ENCODE assay signal across 8 cellular contexts in the genomic region with DNA sequence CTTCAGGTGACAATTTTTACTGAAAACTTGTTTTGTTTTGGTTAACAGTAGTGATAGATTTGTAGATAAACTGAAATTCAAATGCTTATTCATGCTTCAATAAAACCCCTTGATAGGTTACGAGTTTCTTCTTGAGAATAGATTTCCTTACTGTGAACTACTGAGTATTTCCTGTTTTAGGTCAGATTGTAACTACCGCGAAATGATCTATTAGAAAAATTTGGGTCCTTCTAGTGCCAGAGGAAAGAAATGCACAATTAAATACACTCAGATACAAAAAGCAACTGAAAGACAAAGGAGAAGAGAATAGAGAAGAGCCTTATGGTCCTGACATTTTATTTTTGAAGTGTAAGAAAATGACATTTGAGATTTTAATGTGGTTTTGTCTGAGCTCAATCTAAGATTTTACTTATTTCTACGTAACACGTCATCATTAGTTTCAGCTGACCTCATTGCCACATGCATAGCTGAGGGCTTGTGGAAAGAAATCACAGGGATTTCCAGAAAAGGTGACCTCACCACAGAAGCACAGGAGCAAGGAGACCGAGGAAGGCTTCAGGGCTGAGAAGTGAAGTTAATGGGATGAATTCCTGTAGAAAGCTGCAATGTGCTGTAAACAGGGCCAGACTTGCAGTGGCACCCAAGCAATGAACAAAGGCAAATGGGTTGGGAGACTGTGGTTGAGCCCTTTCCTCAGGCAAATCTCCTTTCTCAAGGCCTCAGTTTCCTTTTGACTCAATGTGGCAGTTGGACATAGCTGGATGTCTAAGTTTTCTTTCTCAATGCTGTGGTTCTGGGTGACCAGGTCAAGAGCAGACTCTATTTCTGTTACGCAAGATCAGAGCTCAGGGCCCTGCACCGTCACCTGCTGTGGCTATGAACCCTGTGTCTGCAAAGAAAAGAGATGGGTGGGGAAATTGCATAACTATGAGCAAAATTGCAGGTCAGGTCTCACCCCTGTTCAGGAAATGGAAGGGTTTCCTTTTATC.
A peak's percentile ranks its signal among the peaks of the same experiment; 100 is the strongest.
DNase-seq lines count a peak whose midpoint lies in the region; ATAC-seq and TF ChIP-seq lines count a peak whose summit lies in the region.

No MANE protein-coding gene starts in this region.

- no peaks in the 10 kb centered on the region for H4K20me1 ChIP-seq in BLaER1 treated with 17β-estradiol and CSF1 and Interleukin-3, amounts not matched to agents 10 nM and 100 nM

- ATAC-seq in GM19395 (IDR thresholded peaks at IDR 0.05; ENCODE audit: unreplicated experiment), result peak; percentile 95
- ATAC-seq in HG03378 (IDR thresholded peaks at IDR 0.05; ENCODE audit: unreplicated experiment), result peak; percentile 89
- no peak for ATAC-seq in WTC11

- no peak overlapping the region; a peak in 1 of 22 replicates for H3K27ac ChIP-seq in BLaER1 treated with 17β-estradiol and CSF1 and Interleukin-3, amounts not matched to agents 10 nM and 100 nM

- H3K4me1 Mint-ChIP-seq in WTC11, result peaks cover 6% of the 10 kb centered on the region; the same call in 1 of the 2 replicates

- H3K4me3 ChIP-seq in BLaER1 treated with 17β-estradiol and CSF1 and Interleukin-3, amounts not matched to agents 10 nM and 100 nM, result no peak overlapping the region

- TF ChIP-seq CTCF in WTC11 (IDR thresholded peaks at IDR 0.05), result no peak

- no peaks in the 10 kb centered on the region for H3K27me3 ChIP-seq in BLaER1 treated with 17β-estradiol and CSF1 and Interleukin-3, amounts not matched to agents 10 nM and 100 nM

- no peak overlapping the region for H3K9ac ChIP-seq in BLaER1 treated with 17β-estradiol and CSF1 and Interleukin-3, amounts not matched to agents 10 nM and 100 nM

- peaks cover 0 to 23% (median 14%) of the 10 kb centered on the region in 10 experiments; a peak in 14 of 20 replicates for H3K4me1 ChIP-seq in BLaER1 treated with 17β-estradiol and CSF1 and Interleukin-3, amounts not matched to agents 10 nM and 100 nM

- CTCF ChIA-PET in WTC11 (lab: Charles Lee), result interaction anchor here (0.6 kb wide), 1 partner anchor 261 kb away, joined by 3 read pairs; no protein-coding TSS in a partner anchor

- H3K27ac Mint-ChIP-seq in WTC11, result no peak overlapping the region

- H3K27me3 Mint-ChIP-seq in WTC11 (ENCODE audit: low read depth), result no peaks in the 10 kb centered on the region

- no peaks in the 10 kb centered on the region for H3K36me3 Mint-ChIP-seq in WTC11

- no peaks in the 10 kb centered on the region for H3K36me3 ChIP-seq in BLaER1 treated with 17β-estradiol and CSF1 and Interleukin-3, amounts not matched to agents 10 nM and 100 nM

- DNase-seq in WTC11 (ENCODE audit: low spot score) (no peak), left kidney (ENCODE audit: low read depth, low spot score) (peak; percentile 54), ecto neural progenitor cell (ENCODE audit: low spot score) (no peak), NCI-H2081 (lab: John Stamatoyannopoulos, UW) (no peak), NCI-H1417 (lab: John Stamatoyannopoulos, UW) (no peak)

- H3K9me3 ChIP-seq in BLaER1 treated with 17β-estradiol and CSF1 and Interleukin-3, amounts not matched to agents 10 nM and 100 nM (replicated peaks in 1 of 11), result peaks cover 0 to 57% (median 42%) of the 10 kb centered on the region in 11 experiments; a peak in 17 of 22 replicates

- H3K4me3 Mint-ChIP-seq in WTC11, result no peak overlapping the region

- POLR2A ChIA-PET in WTC11 (lab: Charles Lee), result no interaction called here

- peak overlapping the region in 7 of 11 experiments; percentile 5 to 26 (median 10); a peak in 6 of 22 replicates for H3K4me2 ChIP-seq in BLaER1 treated with 17β-estradiol and CSF1 and Interleukin-3, amounts not matched to agents 10 nM and 100 nM

- H3K9me3 Mint-ChIP-seq in WTC11, result no peaks in the 10 kb centered on the region

TF ChIP-seq in WTC11, 78 proteins besides CTCF, POLR2A, EP300 and RAD21:
- no peak for TF ChIP-seq IRF2 (CRISPR knock-in tag; IDR thresholded peaks at IDR 0.05; ENCODE audit: borderline replicate concordance, low read depth)
- peak; percentile 72 for TF ChIP-seq GABPB1 (CRISPR knock-in tag; IDR thresholded peaks at IDR 0.05)
- TF ChIP-seq, protein P1, sequence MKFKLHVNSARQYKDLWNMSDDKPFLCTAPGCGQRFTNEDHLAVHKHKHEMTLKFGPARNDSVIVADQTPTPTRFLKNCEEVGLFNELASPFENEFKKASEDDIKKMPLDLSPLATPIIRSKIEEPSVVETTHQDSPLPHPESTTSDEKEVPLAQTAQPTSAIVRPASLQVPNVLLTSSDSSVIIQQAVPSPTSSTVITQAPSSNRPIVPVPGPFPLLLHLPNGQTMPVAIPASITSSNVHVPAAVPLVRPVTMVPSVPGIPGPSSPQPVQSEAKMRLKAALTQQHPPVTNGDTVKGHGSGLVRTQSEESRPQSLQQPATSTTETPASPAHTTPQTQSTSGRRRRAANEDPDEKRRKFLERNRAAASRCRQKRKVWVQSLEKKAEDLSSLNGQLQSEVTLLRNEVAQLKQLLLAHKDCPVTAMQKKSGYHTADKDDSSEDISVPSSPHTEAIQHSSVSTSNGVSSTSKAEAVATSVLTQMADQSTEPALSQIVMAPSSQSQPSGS (CRISPR knock-in tag; IDR thresholded peaks at IDR 0.05; ENCODE audit: borderline replicate concordance, low read depth), result no peak
- TF ChIP-seq, protein P2, sequence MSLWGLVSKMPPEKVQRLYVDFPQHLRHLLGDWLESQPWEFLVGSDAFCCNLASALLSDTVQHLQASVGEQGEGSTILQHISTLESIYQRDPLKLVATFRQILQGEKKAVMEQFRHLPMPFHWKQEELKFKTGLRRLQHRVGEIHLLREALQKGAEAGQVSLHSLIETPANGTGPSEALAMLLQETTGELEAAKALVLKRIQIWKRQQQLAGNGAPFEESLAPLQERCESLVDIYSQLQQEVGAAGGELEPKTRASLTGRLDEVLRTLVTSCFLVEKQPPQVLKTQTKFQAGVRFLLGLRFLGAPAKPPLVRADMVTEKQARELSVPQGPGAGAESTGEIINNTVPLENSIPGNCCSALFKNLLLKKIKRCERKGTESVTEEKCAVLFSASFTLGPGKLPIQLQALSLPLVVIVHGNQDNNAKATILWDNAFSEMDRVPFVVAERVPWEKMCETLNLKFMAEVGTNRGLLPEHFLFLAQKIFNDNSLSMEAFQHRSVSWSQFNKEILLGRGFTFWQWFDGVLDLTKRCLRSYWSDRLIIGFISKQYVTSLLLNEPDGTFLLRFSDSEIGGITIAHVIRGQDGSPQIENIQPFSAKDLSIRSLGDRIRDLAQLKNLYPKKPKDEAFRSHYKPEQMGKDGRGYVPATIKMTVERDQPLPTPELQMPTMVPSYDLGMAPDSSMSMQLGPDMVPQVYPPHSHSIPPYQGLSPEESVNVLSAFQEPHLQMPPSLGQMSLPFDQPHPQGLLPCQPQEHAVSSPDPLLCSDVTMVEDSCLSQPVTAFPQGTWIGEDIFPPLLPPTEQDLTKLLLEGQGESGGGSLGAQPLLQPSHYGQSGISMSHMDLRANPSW (CRISPR knock-in tag; conservative IDR thresholded peaks at IDR 0.05; ENCODE audit: low read depth), result no peak
- no peak for TF ChIP-seq OVOL2 (CRISPR knock-in tag; IDR thresholded peaks at IDR 0.05; ENCODE audit: borderline replicate concordance)
- TF ChIP-seq ZNF671 (CRISPR knock-in tag; IDR thresholded peaks at IDR 0.05), result no peak
- no peak for TF ChIP-seq JUN (CRISPR knock-in tag; IDR thresholded peaks at IDR 0.05)
